In genomic region chr19:1070931-1071791, GRCh38 we compare ENCODE assay signal across 6 cellular contexts.
DNase-seq lines count a peak whose midpoint lies in the region; ATAC-seq lines count a peak whose summit lies in the region.

No MANE protein-coding gene starts in this region.

- no peak for ATAC-seq in GM21717 (IDR thresholded peaks at IDR 0.05; ENCODE audit: unreplicated experiment)
- no peak for ATAC-seq in GM19324 (IDR thresholded peaks at IDR 0.05; ENCODE audit: low FRiP score, unreplicated experiment)

- H3K4me3 Mint-ChIP-seq in T-helper 1 cell treated with Interleukin-12 subunit alpha and Interleukin-12 subunit beta and Interleukin-4 antibody, amounts not matched to agents 30 μg/mL and 1 μg/mL, for 36 hours = peak overlapping the region; percentile 72

- peak overlapping the region; percentile 91 for H3K27ac Mint-ChIP-seq in T-helper 1 cell treated with Interleukin-12 subunit alpha and Interleukin-12 subunit beta and Interleukin-4 antibody, amounts not matched to agents 30 μg/mL and 1 μg/mL, for 36 hours

- H3K27me3 Mint-ChIP-seq in T-helper 1 cell treated with Interleukin-12 subunit alpha and Interleukin-12 subunit beta and Interleukin-4 antibody, amounts not matched to agents 30 μg/mL and 1 μg/mL, for 36 hours (ENCODE audit: low read depth) = no peaks in the 10 kb centered on the region

- H3K9me3 Mint-ChIP-seq in T-helper 1 cell treated with Interleukin-12 subunit alpha and Interleukin-12 subunit beta and Interleukin-4 antibody, amounts not matched to agents 30 μg/mL and 1 μg/mL, for 36 hours = no peaks in the 10 kb centered on the region

- peaks cover 34% of the 10 kb centered on the region for H3K4me1 Mint-ChIP-seq in T-helper 1 cell treated with Interleukin-12 subunit alpha and Interleukin-12 subunit beta and Interleukin-4 antibody, amounts not matched to agents 30 μg/mL and 1 μg/mL, for 36 hours (ENCODE audit: low read depth)

- no peak for DNase-seq in T-helper 1 cell
- DNase-seq in cerebellar cortex (ENCODE audit: low spot score) = peak; percentile 22
- peak; percentile 19 for DNase-seq in retina

- peaks cover 42% of the 10 kb centered on the region for H3K36me3 Mint-ChIP-seq in T-helper 1 cell treated with Interleukin-12 subunit alpha and Interleukin-12 subunit beta and Interleukin-4 antibody, amounts not matched to agents 30 μg/mL and 1 μg/mL, for 36 hours (ENCODE audit: low read depth)

Comparison
In these comparisons a context has a peak if more than half of its experiments do, and no peak if none do; other contexts are left out.
1. DNase-seq: peak in cerebellar cortex (single experiment) and retina (single experiment); none in T-helper 1 cell (0 of 5).